ENCODE assay signal across 33 cellular contexts in genomic region chr9:120040896-120041295, GRCh38.
"Had no signal": no experiment of that assay in that cellular context is flagged by ENCODE, and none has a peak within 500 bp of the region (broad histone marks: within the 10 kb centered on the region; RNA-seq: fewer than 3 reads in every experiment).

No MANE protein-coding gene starts in this region.

- H3K4me1 ChIP-seq: Peyer's patch had no signal

- H3K27me3 ChIP-seq: cardiac muscle cell, Peyer's patch had no signal

- H3K4me3 ChIP-seq: cardiac muscle cell, Peyer's patch, SK-N-MC had no signal

- H3K27ac ChIP-seq: cardiac muscle cell, Peyer's patch, SK-N-MC, WERI-Rb-1 had no signal

- H3K36me3 ChIP-seq: cardiac muscle cell, Peyer's patch, WERI-Rb-1 had no signal

- ATAC-seq: activated CD8-positive, alpha-beta memory T cell treated with anti-CD3 and anti-CD28 coated beads, Interleukin-2, amount 10 ng/mL, durations not matched to agents 7 days and 5 days; activated T-cell treated with anti-CD3 and anti-CD28 coated beads, Interleukin-2, amount 50 U/mL, for 72 hours; activated T-helper 17 cell treated with anti-CD3 and anti-CD28 coated beads, Interleukin-2, amount 50 U/mL, for 72 hours; PC-3 had no signal

- DNase-seq: activated CD4-positive, alpha-beta memory T cell treated with anti-CD3 and anti-CD28 coated beads, Interleukin-2, amount 10 ng/mL, durations not matched to agents 7 days and 5 days; activated CD4-positive, alpha-beta T cell treated with anti-CD3 and anti-CD28 coated beads for 1 hour; activated CD4-positive, alpha-beta T cell treated with anti-CD3 and anti-CD28 coated beads for 48 hours; activated CD4-positive, CD25-positive, alpha-beta regulatory T cell; activated CD8-positive, alpha-beta memory T cell treated with anti-CD3 and anti-CD28 coated beads for 24 hours; activated CD8-positive, alpha-beta memory T cell treated with anti-CD3 and anti-CD28 coated beads, Interleukin-2, amount 10 ng/mL, durations not matched to agents 7 days and 5 days; activated CD8-positive, alpha-beta memory T cell treated with anti-CD3 and anti-CD28 coated beads, Interleukin-2, amount 50 U/mL, for 48 hours; activated effector memory CD4-positive, alpha-beta T cell treated with anti-CD3 and anti-CD28 coated beads, Interleukin-2, amount 50 U/mL, for 16 hours; activated naive CD4-positive, alpha-beta T cell; activated naive CD4-positive, alpha-beta T cell treated with anti-CD3 and anti-CD28 coated beads, Interleukin-2, amount 50 U/mL, for 16 hours; activated naive CD8-positive, alpha-beta T cell treated with anti-CD3 and anti-CD28 coated beads for 36 hours; activated T-cell treated with anti-CD3 and anti-CD28 coated beads, Interleukin-2, amount 50 U/mL, for 72 hours; amniotic stem cell; aorta; MM.1S; NCI-H1105; NCI-H1417 treated with DMSO at 0.1 percent for 48 hours; NCI-H187 treated with DMSO at 0.1 percent for 48 hours; NCI-H2081; NCI-H2171 treated with DMSO at 0.1 percent for 48 hours; NCI-H2227 treated with DMSO at 0.1 percent for 48 hours; NCI-H446; NCI-H510A treated with DMSO at 0.1 percent for 48 hours; NCI-H526 treated with DMSO at 0.1 percent for 48 hours; NCI-H774; PC-3; Peyer's patch; Right ventricle myocardium superior; T1000; WERI-Rb-1 had no signal
